9 cellular contexts compared by ENCODE assay signal in the genomic region with DNA sequence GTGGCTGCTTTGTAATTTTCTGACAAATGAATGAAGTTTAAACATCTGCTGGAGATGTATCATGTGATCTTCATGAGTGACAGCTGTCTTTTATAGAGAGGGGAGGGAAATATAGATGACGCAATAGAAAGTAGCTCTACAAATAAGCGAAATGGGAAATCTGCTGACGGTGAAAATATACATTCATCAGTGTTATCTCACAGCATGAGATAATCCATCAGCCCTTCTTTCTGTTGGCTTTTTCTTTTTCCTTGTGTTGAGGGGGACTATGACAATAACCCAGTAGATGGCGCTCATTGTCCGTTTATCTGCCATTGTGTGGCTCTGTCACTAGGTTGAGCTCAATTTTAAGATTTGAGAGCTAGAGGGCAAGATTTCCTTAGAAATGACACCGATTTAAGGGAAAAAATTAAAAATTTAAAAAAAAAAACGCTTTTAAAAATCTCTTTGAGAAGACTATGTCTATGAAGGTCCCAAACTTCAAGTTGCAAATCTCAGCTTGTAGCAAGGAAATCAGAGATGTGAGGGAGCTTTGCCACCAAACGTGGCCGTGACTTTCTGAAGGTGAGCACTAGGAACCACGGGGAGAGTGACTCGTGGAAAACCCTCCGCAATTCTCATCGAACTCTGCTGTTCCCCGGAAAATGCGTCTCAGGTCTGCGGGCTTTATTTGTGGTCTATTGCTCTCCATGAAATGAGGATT.
DNase-seq lines count a peak whose midpoint lies in the region; ATAC-seq, FAIRE-seq and TF ChIP-seq lines count a peak whose summit lies in the region.
"Had no signal": no experiment of that assay in that cellular context is flagged by ENCODE, and none has a peak within 500 bp of the region (broad histone marks: within the 10 kb centered on the region; RNA-seq: fewer than 3 reads in every experiment).

No MANE protein-coding gene starts in this region.

- no peaks in the 10 kb centered on the region for H3K9me2 ChIP-seq in SK-N-SH

- TF ChIP-seq CTCF in LNCaP clone FGC (IDR thresholded peaks at IDR 0.05; ENCODE audit: control insufficient read depth, extremely low read depth, insufficient read depth), result peak; percentile 96
- peak; percentile 83 for TF ChIP-seq CTCF in SK-N-SH (IDR thresholded peaks at IDR 0.05)
- TF ChIP-seq CTCF in GM12878 (IDR thresholded peaks at IDR 0.05 in 2 of 3, conservative IDR thresholded peaks at IDR 0.05 in 1 of 3; ENCODE audit: control insufficient read depth in 2 of 3, extremely low read depth in 1 of 3, insufficient read depth in 1 of 3, low read depth in 3 of 3, low read length in 3 of 3), result peak; percentile 69 to 93 (median 81)

- no peak for TF ChIP-seq POLR2A in GM12878 (IDR thresholded peaks at IDR 0.05; ENCODE audit: low read depth, low read length)

- TF ChIP-seq EP300 in SK-N-SH (IDR thresholded peaks at IDR 0.05; ENCODE audit: borderline replicate concordance in 1 of 2, low read depth in 1 of 2, low read length in 1 of 2) (no peak), GM12878 (IDR thresholded peaks at IDR 0.05; ENCODE audit: borderline replicate concordance in 1 of 2, control insufficient read depth in 1 of 2, low read depth in 2 of 2, low read length in 2 of 2) (0 out of 4 replicates have a peak, but pooled peaks of 1 of the 2 experiments have one; percentile 5)

- H2AFZ ChIP-seq in SK-N-SH (ENCODE audit: low read depth), result no peak overlapping the region
- H2AFZ ChIP-seq in GM12878 (ENCODE audit: control insufficient read depth, low read depth, low read length), result peak overlapping the region; percentile 54

- BruUV-seq in GM12878 (replicated peaks; lab: Mats Ljungman, UMichigan), result no TSS peak

- H3K4me1 ChIP-seq in SK-N-SH (ENCODE audit: control insufficient read depth in 1 of 2, insufficient read depth in 2 of 2, low read depth in 1 of 2, low read length in 1 of 2) (peaks cover 0 to 3% of the 10 kb centered on the region in 2 experiments; a peak in 1 of 4 replicates), GM12878 (ENCODE audit: control insufficient read depth, insufficient read depth, low read length) (peaks cover 13% of the 10 kb centered on the region)

- RAD21 ChIA-PET in GM12878 (lab: Charles Lee; ENCODE audit: unreplicated experiment), result interaction anchor here (0.6 to 4.5 kb wide), 60 partner anchors 9 to 1786 kb away, joined by 3 to 109 read pairs (median 4); partner anchors contain the start of genes ATP5F1C, KIN, SFMBT2 and TAF3

- peak; percentile 98 for FAIRE-seq in GM12878 (lab: Jason Lieb, UNC)

- no peaks in the 10 kb centered on the region for H3K79me2 ChIP-seq in SK-N-SH (ENCODE audit: insufficient read depth)
- no peaks in the 10 kb centered on the region for H3K79me2 ChIP-seq in GM12878 (ENCODE audit: control insufficient read depth, insufficient read depth, low read length)

- H3F3A ChIP-seq in SK-N-SH (replicated peaks; ENCODE audit: insufficient read depth), result no peaks in the 10 kb centered on the region

- POLR2A ChIA-PET in SK-N-SH (lab: Yijun Ruan, JAX) (interaction anchor here (1.0 kb wide), 1 partner anchor 161 kb away, joined by 3 read pairs; no protein-coding TSS in a partner anchor), GM12878 (lab: Charles Lee) (interaction anchor here (0.5 to 1.0 kb wide), 4 partner anchors 9 to 738 kb away, joined by 3 to 8 read pairs (median 4); no protein-coding TSS in a partner anchor)

- ATAC-seq in GM21786 (IDR thresholded peaks at IDR 0.05; ENCODE audit: unreplicated experiment) (peak; percentile 63), GM12878 (peak; percentile 78)

- no peaks in the 10 kb centered on the region for H3K36me3 ChIP-seq in SK-N-SH (replicated peaks in 1 of 2; ENCODE audit: control insufficient read depth in 1 of 2, insufficient read depth in 2 of 2, low read length in 1 of 2)
- H3K36me3 ChIP-seq in GM12878 (ENCODE audit: control insufficient read depth in 2 of 2, insufficient read depth in 2 of 2, low read length in 1 of 2), result no peaks in the 10 kb centered on the region
- H3K36me3 ChIP-seq: BLaER1 treated with 17β-estradiol and CSF1 and Interleukin-3, amounts not matched to agents 10 nM and 100 nM had no signal

- H3K4me2 ChIP-seq in SK-N-SH (no peak overlapping the region), GM12878 (ENCODE audit: control insufficient read depth, insufficient read depth) (peak overlapping the region; percentile 67)
- H3K4me2 ChIP-seq: BLaER1 treated with 17β-estradiol and CSF1 and Interleukin-3, amounts not matched to agents 10 nM and 100 nM had no signal

- TF ChIP-seq RAD21 in SK-N-SH (IDR thresholded peaks at IDR 0.05; ENCODE audit: low read length) (peak; percentile 95), GM12878 (IDR thresholded peaks at IDR 0.05; ENCODE audit: insufficient read depth, low read depth, low read length) (peak; percentile 95)

- 12% methylated on average over 16 of the region's 16 CpGs for WGBS in SK-N-SH (ENCODE audit: low lambda C conversion rate)
- WGBS in GM12878 (ENCODE audit: insufficient coverage, insufficient replicate concordance, low lambda C conversion rate, missing lambda C conversion rate), result 19% methylated on average over 16 of the region's 16 CpGs

- H3K9ac ChIP-seq in SK-N-SH, result no peak overlapping the region
- H3K9ac ChIP-seq in GM12878 (ENCODE audit: control insufficient read depth, insufficient read depth, low read length), result no peak overlapping the region
- H3K9ac ChIP-seq: BLaER1 treated with 17β-estradiol and CSF1 and Interleukin-3, amounts not matched to agents 10 nM and 100 nM had no signal

- H3K4me3 ChIP-seq in LNCaP clone FGC (ENCODE audit: low read depth, low read length) (no peak overlapping the region), SK-N-SH (ENCODE audit: low read depth in 2 of 2, low read length in 1 of 2) (peak overlapping the region in 1 of 2 experiments; percentile 33; a peak in 1 of 4 replicates), GM12878 (no peak overlapping the region)
- H3K4me3 ChIP-seq: BLaER1 treated with 17β-estradiol and CSF1 and Interleukin-3, amounts not matched to agents 10 nM and 100 nM had no signal

- H3K27ac ChIP-seq in SK-N-SH (ENCODE audit: low read depth in 2 of 2, low read length in 1 of 2) (no peak overlapping the region), GM12878 (ENCODE audit: control insufficient read depth, insufficient read depth) (no peak overlapping the region; the same call in 1 of the 2 replicates)
- H3K27ac ChIP-seq: BLaER1 treated with 17β-estradiol and CSF1 and Interleukin-3, amounts not matched to agents 10 nM and 100 nM had no signal

- H3K9me3 ChIP-seq in SK-N-SH (no peaks in the 10 kb centered on the region), GM12878 (replicated peaks; ENCODE audit: control insufficient read depth, insufficient read depth, low read length) (no peaks in the 10 kb centered on the region; the same call in 2 of the 3 replicates)

- in situ Hi-C loops in GM12878 (cut with MboI), result loop anchor here (5.0 to 10.0 kb wide), 2 partner anchors 1689 to 1777 kb away; no protein-coding TSS in a partner anchor

- intact Hi-C loops in GM12878 (cut with micrococcal nuclease; ENCODE audit: unreplicated experiment), result loop anchor here (1.0 to 10.0 kb wide), 8 partner anchors 53 to 1777 kb away; partner anchors contain the start of genes ATP5F1C and KIN

- H4K20me1 ChIP-seq in SK-N-SH (ENCODE audit: insufficient read depth) (no peaks in the 10 kb centered on the region), GM12878 (ENCODE audit: control insufficient read depth, insufficient read depth) (no peaks in the 10 kb centered on the region)
- H4K20me1 ChIP-seq: BLaER1 treated with 17β-estradiol and CSF1 and Interleukin-3, amounts not matched to agents 10 nM and 100 nM had no signal

- peak; percentile 1 for DNase-seq in NCI-H2029 (lab: John Stamatoyannopoulos, UW)
- no peak for DNase-seq in NCI-H2029 treated with DMSO at 0.1 percent for 48 hours (lab: John Stamatoyannopoulos, UW)
- DNase-seq in LNCaP clone FGC (ENCODE audit: low read depth), result peak; percentile 38
- DNase-seq in SK-N-SH, result peak; percentile 83
- peak; percentile 64 for DNase-seq in GM12878 (ENCODE audit: low read depth, low spot score)
- peak; percentile 72 for DNase-seq in iPS-NIHi11 (ENCODE audit: low spot score)
- peak; percentile 70 for DNase-seq in stimulated activated CD4-positive, alpha-beta T cell treated with anti-CD3 and anti-CD28 coated beads, Interleukin-15, amount 100 ng/mL, for 24 hours

- SMC1A ChIA-PET in GM12878 (lab: Charles Lee; ENCODE audit: uncharacterized antibody, unreplicated experiment), result interaction anchor here (0.6 to 3.8 kb wide), 59 partner anchors 9 to 1685 kb away, joined by 3 to 51 read pairs (median 4); partner anchors contain the start of gene SFMBT2

- H3K27me3 ChIP-seq in SK-N-SH (ENCODE audit: insufficient read depth) (no peaks in the 10 kb centered on the region), GM12878 (replicated peaks in 1 of 2; ENCODE audit: control insufficient read depth in 2 of 2, insufficient read depth in 2 of 2, low read length in 1 of 2) (peaks cover 0 to 6% of the 10 kb centered on the region in 2 experiments; a peak in 1 of 4 replicates)
- H3K27me3 ChIP-seq: BLaER1 treated with 17β-estradiol and CSF1 and Interleukin-3, amounts not matched to agents 10 nM and 100 nM had no signal

- CTCF ChIA-PET in SK-N-SH (lab: Yijun Ruan, JAX) (interaction anchor here (0.6 to 6.6 kb wide), 67 partner anchors 8 to 1824 kb away, joined by 3 to 152 read pairs (median 4); partner anchors contain the start of genes ATP5F1C, ITIH5 and TAF3), GM12878 (lab: Yijun Ruan, JAX) (interaction anchor here (0.6 to 5.1 kb wide), 98 partner anchors 10 to 1945 kb away, joined by 3 to 187 read pairs (median 4); partner anchors contain the start of genes ATP5F1C, KIN, SFMBT2 and TAF3)

TF ChIP-seq in SK-N-SH, 30 proteins besides CTCF, POLR2A, EP300 and RAD21 (continues in another document):
- TF ChIP-seq FOSL2 (IDR thresholded peaks at IDR 0.05; ENCODE audit: borderline replicate concordance, low read depth), result no peak
- no peak for TF ChIP-seq GABPA (IDR thresholded peaks at IDR 0.05; ENCODE audit: low read depth)
- TF ChIP-seq RXRA (IDR thresholded peaks at IDR 0.05; ENCODE audit: borderline replicate concordance, low read depth), result no peak
- no peak for TF ChIP-seq SIN3A (IDR thresholded peaks at IDR 0.05; ENCODE audit: borderline replicate concordance, low read depth, low read length)
- no peak for TF ChIP-seq TAF1 (IDR thresholded peaks at IDR 0.05; ENCODE audit: borderline replicate concordance, low read depth, low read length)
- peak; percentile 66 for TF ChIP-seq SMC3 (IDR thresholded peaks at IDR 0.05; ENCODE audit: low read depth, low read length)
